Comparison of ENCODE assay signal across 1 cellular context in genomic region chr15:58919232-58919631, GRCh38.
TF ChIP-seq lines count a peak whose summit lies in the region.

No MANE protein-coding gene starts in this region.

TF ChIP-seq in K562, 482 proteins besides CTCF, POLR2A, EP300 and RAD21 (continued from another document):
- TF ChIP-seq SNIP1 (IDR thresholded peaks at IDR 0.05; ENCODE audit: low read depth) (no peak), FOXP4 (CRISPR knock-in tag; IDR thresholded peaks at IDR 0.05; ENCODE audit: borderline replicate concordance) (no peak), CC2D1A (IDR thresholded peaks at IDR 0.05) (peak; percentile 40; the same call in 1 of the 2 replicates), ZNF707 (CRISPR knock-in tag; conservative IDR thresholded peaks at IDR 0.05) (no peak), ZNF384 (IDR thresholded peaks at IDR 0.05; ENCODE audit: low read depth, low read length) (peak; percentile 65), PTRF (tag; IDR thresholded peaks at IDR 0.05) (no peak), AFF4 (CRISPR knock-in tag; IDR thresholded peaks at IDR 0.05) (no peak), SRSF3 (IDR thresholded peaks at IDR 0.05; ENCODE audit: insufficient read depth, low read length) (no peak), NONO (IDR thresholded peaks at IDR 0.05; ENCODE audit: low read depth in 2 of 2, low read length in 1 of 2) (no peak), MCM5 (IDR thresholded peaks at IDR 0.05; ENCODE audit: low read depth) (no peak), SMC3 (conservative IDR thresholded peaks at IDR 0.05; ENCODE audit: insufficient read depth, low read depth, low read length) (no peak), ZNF324 (CRISPR knock-in tag; IDR thresholded peaks at IDR 0.05) (no peak), ZNF121 (CRISPR knock-in tag; conservative IDR thresholded peaks at IDR 0.05) (peak; percentile 27; the same call in 1 of the 2 replicates), HMGXB4 (CRISPR knock-in tag; IDR thresholded peaks at IDR 0.05) (no peak), YBX1 (IDR thresholded peaks at IDR 0.05) (no peak), ZC3H4 (CRISPR knock-in tag; IDR thresholded peaks at IDR 0.05; ENCODE audit: borderline replicate concordance) (no peak), ZBTB43 (CRISPR knock-in tag; IDR thresholded peaks at IDR 0.05) (no peak), DDX20 (tag; IDR thresholded peaks at IDR 0.05; ENCODE audit: low read depth) (no peak), ETS1 (conservative IDR thresholded peaks at IDR 0.05; ENCODE audit: control insufficient read depth, low read depth, low read length) (no peak)
